In the genomic region with DNA sequence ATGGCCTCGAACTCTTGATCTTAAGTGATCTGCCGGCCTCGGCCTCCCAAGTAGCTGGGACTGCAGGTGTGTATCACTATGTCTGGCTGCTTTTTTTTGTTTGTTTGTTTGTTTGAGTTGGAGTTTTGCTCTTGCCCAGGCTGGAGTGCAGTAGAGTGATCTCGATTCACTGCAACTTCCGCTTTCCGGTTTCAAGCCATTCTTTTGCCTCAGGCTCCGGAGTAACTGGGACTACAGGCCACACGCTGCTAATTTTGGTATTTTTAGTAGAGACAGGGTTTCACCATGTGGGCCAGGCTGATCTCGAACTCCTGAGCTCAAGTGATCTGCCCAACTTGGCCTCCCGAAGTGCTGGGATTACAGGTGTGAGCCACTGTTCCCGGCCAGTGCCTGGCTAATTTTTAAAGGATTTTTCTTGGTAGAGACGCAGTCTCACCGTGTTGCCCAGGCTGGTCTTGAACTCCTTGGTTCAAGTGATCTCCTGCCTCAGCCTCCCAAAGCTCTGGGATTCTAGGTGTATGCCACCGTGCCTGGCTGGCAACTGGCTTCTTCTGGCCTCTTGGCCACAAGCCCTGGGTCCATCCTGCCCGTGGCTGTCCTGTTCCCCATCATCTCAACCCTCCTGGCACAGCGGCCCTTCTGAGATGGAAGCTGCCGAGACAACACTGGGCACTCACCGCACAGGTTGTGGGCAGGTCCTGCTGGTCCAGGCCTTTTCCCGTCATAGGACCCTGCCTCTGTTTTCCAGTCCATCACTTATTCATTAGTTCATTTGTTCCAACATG, we compare ENCODE assay signal across 24 cellular contexts. TPM values are rescaled to one million over a fixed set of nuclear protein-coding genes. Genes with fewer than 3 reads are reported as not detected.
DNase-seq lines count a peak whose midpoint lies in the region; ATAC-seq and TF ChIP-seq lines count a peak whose summit lies in the region.
"Had no signal": no experiment of that assay in that cellular context is flagged by ENCODE, and none has a peak within 500 bp of the region (broad histone marks: within the 10 kb centered on the region; RNA-seq: fewer than 3 reads in every experiment).

No MANE protein-coding gene starts in this region.

- no peaks in the 10 kb centered on the region for H3K4me1 Mint-ChIP-seq in Caco-2 (ENCODE audit: low read depth, unreplicated experiment)
- peaks cover 16 to 75% (median 48%) of the 10 kb centered on the region in 4 donors for H3K4me1 Mint-ChIP-seq in naive thymus-derived CD8-positive, alpha-beta T cell
- peaks cover 0 to 21% of the 10 kb centered on the region in 2 donors for H3K4me1 Mint-ChIP-seq in natural killer cell treated with Interleukin-12 subunit alpha and Interleukin-12 subunit beta and Interleukin-15 and Interleukin-18, amount 100 ng/mL, for 72 hours (ENCODE audit: low read depth in 2 of 2)
- H3K4me1 Mint-ChIP-seq: activated T-helper 17 cell treated with anti-CD3 and anti-CD28 coated beads, Interleukin-2, amount 50 U/mL, for 72 hours had no signal

- CTCF ChIA-PET in Caco-2 (lab: Charles Lee) = no interaction called here

- H3K36me3 Mint-ChIP-seq in Caco-2 (ENCODE audit: insufficient read depth, unreplicated experiment) = peaks cover 54% of the 10 kb centered on the region
- H3K36me3 Mint-ChIP-seq in naive thymus-derived CD8-positive, alpha-beta T cell = peaks cover 0 to 29% (median 0%) of the 10 kb centered on the region in 3 donors
- H3K36me3 Mint-ChIP-seq in natural killer cell treated with Interleukin-12 subunit alpha and Interleukin-12 subunit beta and Interleukin-15 and Interleukin-18, amount 100 ng/mL, for 72 hours = no peaks in the 10 kb centered on the region

- TF ChIP-seq CTCF in Caco-2 (IDR thresholded peaks at IDR 0.05; ENCODE audit: insufficient read depth in 1 of 2, low read depth in 1 of 2, low read length in 1 of 2, severe bottlenecking in 1 of 2, unreplicated experiment in 1 of 2) = no peak

- intact Hi-C loops in Caco-2 (cut with micrococcal nuclease; ENCODE audit: unreplicated experiment) = no loop called here
- intact Hi-C loops in Right ventricle myocardium superior (cut with DNase I) = no loop called here

- no peak overlapping the region for H3K4me3 ChIP-seq in Caco-2 (ENCODE audit: low read depth, low read length)
- H3K4me3 ChIP-seq: BLaER1 treated with 17β-estradiol and CSF1 and Interleukin-3, amounts not matched to agents 10 nM and 100 nM; heart left ventricle had no signal

- POLR2A ChIA-PET in Caco-2 (lab: Charles Lee) = no interaction called here
- POLR2A ChIA-PET in naive thymus-derived CD8-positive, alpha-beta T cell (lab: Charles Lee) = interaction anchor here (1.7 kb wide), 1 partner anchor 10 kb away, joined by 4 read pairs; no protein-coding TSS in a partner anchor

- no TSS peak for BruUV-seq in Caco-2 (replicated peaks; lab: Mats Ljungman, UMichigan)

- no peak for ATAC-seq in naive thymus-derived CD8-positive, alpha-beta T cell
- ATAC-seq in natural killer cell treated with Interleukin-12 subunit alpha and Interleukin-12 subunit beta and Interleukin-15 and Interleukin-18, amount 100 ng/mL, for 72 hours = no peak
- no peak for ATAC-seq in HG03097 (IDR thresholded peaks at IDR 0.05; ENCODE audit: low FRiP score, unreplicated experiment)
- no peak for ATAC-seq in Right ventricle myocardium superior (ENCODE audit: poor library complexity)
- no peak for ATAC-seq in HG03025 (IDR thresholded peaks at IDR 0.05; ENCODE audit: low FRiP score, unreplicated experiment)
- ATAC-seq: activated T-helper 17 cell treated with anti-CD3 and anti-CD28 coated beads, Interleukin-2, amount 50 U/mL, for 72 hours; heart left ventricle; left colon; sciatic nerve had no signal

- peak overlapping the region; percentile 27 for H3K27ac Mint-ChIP-seq in Caco-2 (ENCODE audit: unreplicated experiment)
- peak overlapping the region in 7 of 10 donors; percentile 11 to 85 (median 57) for H3K27ac Mint-ChIP-seq in naive thymus-derived CD8-positive, alpha-beta T cell
- H3K27ac Mint-ChIP-seq in natural killer cell treated with Interleukin-12 subunit alpha and Interleukin-12 subunit beta and Interleukin-15 and Interleukin-18, amount 100 ng/mL, for 72 hours = peak overlapping the region in 1 of 2 donors; percentile 50
- H3K27ac Mint-ChIP-seq: activated CD4-positive, alpha-beta T cell treated with anti-CD3 and anti-CD28 coated beads, Interleukin-2, amount 10 ng/mL, durations not matched to agents 7 days and 5 days; activated T-helper 17 cell treated with anti-CD3 and anti-CD28 coated beads, Interleukin-2, amount 50 U/mL, for 72 hours; memory B cell; T-helper 1 cell treated with Interleukin-12 subunit alpha and Interleukin-12 subunit beta and Interleukin-4 antibody, amounts not matched to agents 30 μg/mL and 1 μg/mL, for 36 hours had no signal

- no peaks in the 10 kb centered on the region for H3K9me3 ChIP-seq in Caco-2
- H3K9me3 ChIP-seq: BLaER1 treated with 17β-estradiol and CSF1 and Interleukin-3, amounts not matched to agents 10 nM and 100 nM; heart left ventricle had no signal

- H3K36me3 ChIP-seq in Caco-2 (ENCODE audit: control insufficient read depth, insufficient read depth, low read length) = no peaks in the 10 kb centered on the region
- H3K36me3 ChIP-seq: brain microvascular endothelial cell had no signal

- no peaks in the 10 kb centered on the region for H3K9me3 Mint-ChIP-seq in Caco-2 (ENCODE audit: unreplicated experiment)
- no peaks in the 10 kb centered on the region for H3K9me3 Mint-ChIP-seq in naive thymus-derived CD8-positive, alpha-beta T cell
- H3K9me3 Mint-ChIP-seq in natural killer cell treated with Interleukin-12 subunit alpha and Interleukin-12 subunit beta and Interleukin-15 and Interleukin-18, amount 100 ng/mL, for 72 hours = no peaks in the 10 kb centered on the region
- H3K9me3 Mint-ChIP-seq: activated CD4-positive, alpha-beta T cell treated with anti-CD3 and anti-CD28 coated beads, Interleukin-2, amount 10 ng/mL, durations not matched to agents 7 days and 5 days; activated T-helper 17 cell treated with anti-CD3 and anti-CD28 coated beads, Interleukin-2, amount 50 U/mL, for 72 hours; memory B cell; T-helper 1 cell treated with Interleukin-12 subunit alpha and Interleukin-12 subunit beta and Interleukin-4 antibody, amounts not matched to agents 30 μg/mL and 1 μg/mL, for 36 hours had no signal

- H3K4me3 Mint-ChIP-seq in Caco-2 (ENCODE audit: unreplicated experiment) = no peak overlapping the region
- H3K4me3 Mint-ChIP-seq in naive thymus-derived CD8-positive, alpha-beta T cell = peak overlapping the region in 1 of 10 donors; percentile 60
- H3K4me3 Mint-ChIP-seq in natural killer cell treated with Interleukin-12 subunit alpha and Interleukin-12 subunit beta and Interleukin-15 and Interleukin-18, amount 100 ng/mL, for 72 hours = no peak overlapping the region
- H3K4me3 Mint-ChIP-seq: activated CD4-positive, alpha-beta T cell treated with anti-CD3 and anti-CD28 coated beads, Interleukin-2, amount 10 ng/mL, durations not matched to agents 7 days and 5 days; activated T-helper 17 cell treated with anti-CD3 and anti-CD28 coated beads, Interleukin-2, amount 50 U/mL, for 72 hours; memory B cell; T-helper 1 cell treated with Interleukin-12 subunit alpha and Interleukin-12 subunit beta and Interleukin-4 antibody, amounts not matched to agents 30 μg/mL and 1 μg/mL, for 36 hours had no signal

- H3K27me3 ChIP-seq in Caco-2 (replicated peaks; ENCODE audit: control insufficient read depth, insufficient read depth, low read length) = no peaks in the 10 kb centered on the region
- H3K27me3 ChIP-seq: BLaER1 treated with 17β-estradiol and CSF1 and Interleukin-3, amounts not matched to agents 10 nM and 100 nM; brain microvascular endothelial cell; heart left ventricle had no signal

- peaks cover 14% of the 10 kb centered on the region for H3K4me1 ChIP-seq in Caco-2

- DNase-seq in Caco-2 = no peak
- peak; percentile 70 to 85 for DNase-seq in NOMO-1 (lab: John Stamatoyannopoulos, UW; ENCODE audit: unreplicated experiment in 2 of 2)
- DNase-seq in cerebellar cortex (ENCODE audit: low spot score) = peak; percentile 79
- no peak for DNase-seq in naive thymus-derived CD8-positive, alpha-beta T cell
- no peak for DNase-seq in natural killer cell treated with Interleukin-12 subunit alpha and Interleukin-12 subunit beta and Interleukin-15 and Interleukin-18, amount 100 ng/mL, for 72 hours (ENCODE audit: low spot score)
- DNase-seq in Right ventricle myocardium superior = no peak
- DNase-seq: activated CD4-positive, alpha-beta T cell treated with anti-CD3 and anti-CD28 coated beads, Interleukin-2, amount 10 ng/mL, durations not matched to agents 7 days and 5 days; activated CD8-positive, alpha-beta memory T cell treated with anti-CD3 and anti-CD28 coated beads, Interleukin-2, amount 50 U/mL, for 4 hours; brain microvascular endothelial cell; heart left ventricle; left colon; MM.1S; NCI-H1694; NCI-H2171 treated with DMSO at 0.1 percent for 48 hours; NCI-H526; stimulated activated CD4-positive, alpha-beta T cell treated with anti-CD3 and anti-CD28 coated beads, Interleukin-15, amount 100 ng/mL, for 24 hours had no signal

- H3K27me3 Mint-ChIP-seq in Caco-2 (ENCODE audit: insufficient read depth, unreplicated experiment) = no peaks in the 10 kb centered on the region
- H3K27me3 Mint-ChIP-seq in naive thymus-derived CD8-positive, alpha-beta T cell = no peaks in the 10 kb centered on the region
- H3K27me3 Mint-ChIP-seq in natural killer cell treated with Interleukin-12 subunit alpha and Interleukin-12 subunit beta and Interleukin-15 and Interleukin-18, amount 100 ng/mL, for 72 hours = no peaks in the 10 kb centered on the region
- H3K27me3 Mint-ChIP-seq: activated CD4-positive, alpha-beta T cell treated with anti-CD3 and anti-CD28 coated beads, Interleukin-2, amount 10 ng/mL, durations not matched to agents 7 days and 5 days; activated T-helper 17 cell treated with anti-CD3 and anti-CD28 coated beads, Interleukin-2, amount 50 U/mL, for 72 hours; memory B cell had no signal

RNA-seq across cellular contexts. Expression of a gene that starts 11.5 kb away (rescaled TPM):
- 294 and 300 TPM in 2 replicates for total RNA-seq in Caco-2 (2022)
- 100 to 1,000 TPM; 179 to 182 TPM for total RNA-seq in naive thymus-derived CD8-positive, alpha-beta T cell
- 100 to 1,000 TPM; 193 to 300 (median 261) TPM for polyA plus RNA-seq in naive thymus-derived CD8-positive, alpha-beta T cell
- 100 to 1,000 TPM in 1 of 2 donors, 10 to 100 TPM in 1; 74.0 to 110 TPM for total RNA-seq in natural killer cell treated with Interleukin-12 subunit alpha and Interleukin-12 subunit beta and Interleukin-15 and Interleukin-18, amount 100 ng/mL, for 72 hours
- 73.8 TPM for total RNA-seq in Right ventricle myocardium superior

RNA-seq across cellular contexts. Expression of a gene that starts 22.7 kb away (rescaled TPM):
- total RNA-seq in Caco-2 (2022) = 79.5 and 80.2 TPM in 2 replicates
- total RNA-seq in naive thymus-derived CD8-positive, alpha-beta T cell = 100 to 1,000 TPM; 165 to 171 TPM
- polyA plus RNA-seq in naive thymus-derived CD8-positive, alpha-beta T cell = 100 to 1,000 TPM; 205 to 348 (median 344) TPM
- total RNA-seq in natural killer cell treated with Interleukin-12 subunit alpha and Interleukin-12 subunit beta and Interleukin-15 and Interleukin-18, amount 100 ng/mL, for 72 hours = 10 to 100 TPM; 65.3 to 68.8 TPM
- total RNA-seq in Right ventricle myocardium superior = 43.0 TPM

RNA-seq across cellular contexts. Expression of a gene that starts 30.9 kb away (rescaled TPM):
- total RNA-seq in Caco-2 (2022) = 158 and 173 TPM in 2 replicates
- total RNA-seq in naive thymus-derived CD8-positive, alpha-beta T cell = 10 to 100 TPM; 61.6 to 64.6 TPM
- polyA plus RNA-seq in naive thymus-derived CD8-positive, alpha-beta T cell = 100 to 1,000 TPM; 209 to 236 (median 230) TPM
- 100 to 1,000 TPM; 109 to 167 TPM for total RNA-seq in natural killer cell treated with Interleukin-12 subunit alpha and Interleukin-12 subunit beta and Interleukin-15 and Interleukin-18, amount 100 ng/mL, for 72 hours
- 533 TPM for total RNA-seq in Right ventricle myocardium superior

RNA-seq across cellular contexts. Expression of a gene that starts 42.0 kb away (rescaled TPM):
- total RNA-seq in Caco-2 (2022) (not detected in 2 replicates), Right ventricle myocardium superior (not detected)
- 1 to 10 TPM; 4.0 to 4.3 TPM for total RNA-seq in naive thymus-derived CD8-positive, alpha-beta T cell
- polyA plus RNA-seq in naive thymus-derived CD8-positive, alpha-beta T cell = not detected
- under 1 TPM in 1 of 2 donors, not detected in 1; 0.28 TPM for total RNA-seq in natural killer cell treated with Interleukin-12 subunit alpha and Interleukin-12 subunit beta and Interleukin-15 and Interleukin-18, amount 100 ng/mL, for 72 hours
- total RNA-seq: activated CD4-positive, alpha-beta T cell treated with anti-CD3 and anti-CD28 coated beads, Interleukin-2, amount 10 ng/mL, durations not matched to agents 7 days and 5 days; myocyte had no signal
- polyA plus RNA-seq: heart left ventricle had no signal

RNA-seq across cellular contexts. Expression of a gene that starts 45.0 kb away (rescaled TPM):
- total RNA-seq in Caco-2 (2022) (98.7 and 105 TPM in 2 replicates), Right ventricle myocardium superior (48.9 TPM)
- 10 to 100 TPM; 19.9 to 23.0 TPM for total RNA-seq in naive thymus-derived CD8-positive, alpha-beta T cell
- 10 to 100 TPM; 32.2 to 35.0 (median 33.5) TPM for polyA plus RNA-seq in naive thymus-derived CD8-positive, alpha-beta T cell
- 10 to 100 TPM; 29.9 to 31.7 TPM for total RNA-seq in natural killer cell treated with Interleukin-12 subunit alpha and Interleukin-12 subunit beta and Interleukin-15 and Interleukin-18, amount 100 ng/mL, for 72 hours

Comparison
In these comparisons a context has a peak if more than half of its experiments do, and no peak if none do; other contexts are left out.
1. DNase-seq: peak in NOMO-1 (2 of 2) and cerebellar cortex (single experiment); none in Caco-2 (0 of 2), naive thymus-derived CD8-positive, alpha-beta T cell (0 of 10), natural killer cell treated with Interleukin-12 subunit alpha and Interleukin-12 subunit beta and Interleukin-15 and Interleukin-18, amount 100 ng/mL, for 72 hours (single experiment) and Right ventricle myocardium superior (single experiment).